ENCODE assay signal across 8 cellular contexts in genomic region chr12:28191690-28192089, GRCh38. TPM values are rescaled to one million over a fixed set of nuclear protein-coding genes. Genes with fewer than 3 reads are reported as not detected.
DNase-seq lines count a peak whose midpoint lies in the region; ATAC-seq and TF ChIP-seq lines count a peak whose summit lies in the region.

No MANE protein-coding gene starts in this region.

- H3K9me3 Mint-ChIP-seq in activated CD4-positive, alpha-beta T cell treated with anti-CD3 and anti-CD28 coated beads, Interleukin-2, amount 10 ng/mL, durations not matched to agents 24 days and 14 days: peaks cover 17% of the 10 kb centered on the region
- H3K9me3 Mint-ChIP-seq in endothelial cell (ENCODE audit: unreplicated experiment): no peaks in the 10 kb centered on the region

- no peak overlapping the region for H4K8ac ChIP-seq in neuronal stem cell (ENCODE audit: low read depth, low read length)

- H2AFZ ChIP-seq in SU-DHL-6 (ENCODE audit: low read depth, low read length, severe bottlenecking) (no peak overlapping the region), neuronal stem cell (ENCODE audit: low read length) (no peak overlapping the region)

- H3K9me2 ChIP-seq in SU-DHL-6 (replicated peaks; ENCODE audit: insufficient read depth, low read length): no peaks in the 10 kb centered on the region

- H3K4me3 Mint-ChIP-seq in activated CD4-positive, alpha-beta T cell treated with anti-CD3 and anti-CD28 coated beads, Interleukin-2, amount 10 ng/mL, durations not matched to agents 24 days and 14 days: peak overlapping the region; percentile 95
- peak overlapping the region; percentile 92 for H3K4me3 Mint-ChIP-seq in endothelial cell (ENCODE audit: unreplicated experiment)

- H3K9me3 ChIP-seq in SU-DHL-6 (ENCODE audit: insufficient read depth, low read length): no peaks in the 10 kb centered on the region
- no peaks in the 10 kb centered on the region for H3K9me3 ChIP-seq in neuronal stem cell (replicated peaks in 1 of 2; ENCODE audit: control insufficient read depth in 2 of 2, insufficient read depth in 1 of 2, low read depth in 1 of 2, low read length in 2 of 2)

- no peak overlapping the region for H2BK120ac ChIP-seq in neuronal stem cell (ENCODE audit: low read depth, low read length)

- H3K14ac ChIP-seq in neuronal stem cell (ENCODE audit: low read length): no peak overlapping the region

- no peak for ATAC-seq in GM21447 (IDR thresholded peaks at IDR 0.05; ENCODE audit: unreplicated experiment)

- no peaks in the 10 kb centered on the region; the same call in 1 of the 2 replicates for H3F3A ChIP-seq in SU-DHL-6 (ENCODE audit: insufficient read depth)

- intact Hi-C loops in activated CD4-positive, alpha-beta T cell treated with anti-CD3 and anti-CD28 coated beads, Interleukin-2, amount 10 ng/mL, durations not matched to agents 24 days and 14 days (cut with micrococcal nuclease): loop anchor here (2.0 to 10.0 kb wide), 4 partner anchors 21 to 371 kb away; partner anchors contain the start of gene PTHLH

- no peaks in the 10 kb centered on the region for H3K27me3 ChIP-seq in SU-DHL-6 (ENCODE audit: low read length)
- no peaks in the 10 kb centered on the region for H3K27me3 ChIP-seq in neuronal stem cell (ENCODE audit: control insufficient read depth in 3 of 3, insufficient read depth in 3 of 3, low read depth in 1 of 3, low read length in 3 of 3)

- H3K36me3 Mint-ChIP-seq in activated CD4-positive, alpha-beta T cell treated with anti-CD3 and anti-CD28 coated beads, Interleukin-2, amount 10 ng/mL, durations not matched to agents 24 days and 14 days (ENCODE audit: low read depth): peaks cover 24% of the 10 kb centered on the region
- peaks cover 12% of the 10 kb centered on the region for H3K36me3 Mint-ChIP-seq in endothelial cell (ENCODE audit: low read depth, unreplicated experiment)

- peaks cover 4% of the 10 kb centered on the region for H3K79me1 ChIP-seq in neuronal stem cell (ENCODE audit: low read depth, low read length)

- no CpG with 5 or more reads among the region's 3 CpGs for WGBS in neuronal stem cell (ENCODE audit: extremely low coverage in 2 of 2, insufficient read length in 2 of 2, insufficient replicate concordance in 1 of 2), 2 donors

- peaks cover 46% of the 10 kb centered on the region for H3K79me2 ChIP-seq in SU-DHL-6 (ENCODE audit: insufficient read depth, low read length)

- no peaks in the 10 kb centered on the region for H3K36me3 ChIP-seq in SU-DHL-6 (ENCODE audit: low read length)
- no peaks in the 10 kb centered on the region for H3K36me3 ChIP-seq in neuronal stem cell (replicated peaks in 1 of 2; ENCODE audit: control insufficient read depth in 2 of 2, insufficient read depth in 2 of 2, low read length in 2 of 2)

- peak overlapping the region; percentile 70 for H3K9ac ChIP-seq in SU-DHL-6 (ENCODE audit: low read length)
- no peak overlapping the region for H3K9ac ChIP-seq in neuronal stem cell (ENCODE audit: low read depth, low read length, poor library complexity)

- peak; percentile 65 for DNase-seq in activated CD4-positive, alpha-beta T cell treated with anti-CD3 and anti-CD28 coated beads, Interleukin-2, amount 10 ng/mL, durations not matched to agents 24 days and 14 days
- no peak for DNase-seq in activated CD4-positive, alpha-beta T cell treated with anti-CD3 and anti-CD28 coated beads for 48 hours
- no peak for DNase-seq in endothelial cell (ENCODE audit: low spot score)
- DNase-seq in neuronal stem cell (ENCODE audit: low spot score): no peak
- DNase-seq in GM20000 (ENCODE audit: low spot score): no peak
- no peak for DNase-seq in NOMO-1 (lab: John Stamatoyannopoulos, UW; ENCODE audit: unreplicated experiment in 2 of 2)

- H3K23ac ChIP-seq in neuronal stem cell (ENCODE audit: low read depth, low read length, poor library complexity): no peak overlapping the region

- H4K20me1 ChIP-seq in SU-DHL-6 (ENCODE audit: low read depth, low read length): no peaks in the 10 kb centered on the region

- no peak overlapping the region for H4K91ac ChIP-seq in neuronal stem cell (ENCODE audit: low read depth, low read length, poor library complexity)

- H3K4me2 ChIP-seq in SU-DHL-6 (ENCODE audit: low read depth, low read length, poor library complexity, severe bottlenecking) (peak overlapping the region; percentile 64), neuronal stem cell (ENCODE audit: insufficient read depth, low read length, poor library complexity, severe bottlenecking) (peak overlapping the region; percentile 70)

- H3K27me3 Mint-ChIP-seq in activated CD4-positive, alpha-beta T cell treated with anti-CD3 and anti-CD28 coated beads, Interleukin-2, amount 10 ng/mL, durations not matched to agents 24 days and 14 days: no peaks in the 10 kb centered on the region
- H3K27me3 Mint-ChIP-seq in endothelial cell (ENCODE audit: unreplicated experiment): peaks cover 5% of the 10 kb centered on the region

- no peak overlapping the region for H2AK5ac ChIP-seq in neuronal stem cell (ENCODE audit: low read depth, low read length)

- H2BK5ac ChIP-seq in neuronal stem cell (ENCODE audit: low read length): no peak overlapping the region

- peaks cover 24% of the 10 kb centered on the region for H3K4me1 Mint-ChIP-seq in activated CD4-positive, alpha-beta T cell treated with anti-CD3 and anti-CD28 coated beads, Interleukin-2, amount 10 ng/mL, durations not matched to agents 24 days and 14 days
- peaks cover 13% of the 10 kb centered on the region for H3K4me1 Mint-ChIP-seq in endothelial cell (ENCODE audit: unreplicated experiment)

- TF ChIP-seq CTCF in SU-DHL-6 (IDR thresholded peaks at IDR 0.05; ENCODE audit: insufficient read depth, low read length, poor library complexity, severe bottlenecking) (no peak), endothelial cell (IDR thresholded peaks at IDR 0.05; ENCODE audit: unreplicated experiment) (no peak), GM20000 (IDR thresholded peaks at IDR 0.05; ENCODE audit: extremely low read depth, missing control alignments) (no peak)

- H3K27ac ChIP-seq in SU-DHL-6 (ENCODE audit: low read depth, low read length): no peak overlapping the region
- no peak overlapping the region for H3K27ac ChIP-seq in neuronal stem cell (replicated peaks; ENCODE audit: low read length)

- peak overlapping the region; percentile 72 for H3K4me3 ChIP-seq in SU-DHL-6 (ENCODE audit: insufficient read depth, low read length, poor library complexity, severe bottlenecking)
- H3K4me3 ChIP-seq in neuronal stem cell (ENCODE audit: low read length in 2 of 2): peak overlapping the region in 1 of 2 donors; percentile 67

- no peak overlapping the region for H2BK12ac ChIP-seq in neuronal stem cell (ENCODE audit: low read length)

- H3K4me1 ChIP-seq in neuronal stem cell (ENCODE audit: control insufficient read depth in 2 of 2, insufficient read depth in 1 of 2, low read depth in 1 of 2, low read length in 2 of 2): peaks cover 0 to 5% of the 10 kb centered on the region in 2 donors

- no peak overlapping the region for H3K4ac ChIP-seq in neuronal stem cell (ENCODE audit: low read length)

- no peak overlapping the region for H3K18ac ChIP-seq in neuronal stem cell (ENCODE audit: low read length)

- H3K27ac Mint-ChIP-seq in activated CD4-positive, alpha-beta T cell treated with anti-CD3 and anti-CD28 coated beads, Interleukin-2, amount 10 ng/mL, durations not matched to agents 24 days and 14 days: peak overlapping the region; percentile 99
- H3K27ac Mint-ChIP-seq in endothelial cell (ENCODE audit: unreplicated experiment): no peak overlapping the region

- H2BK15ac ChIP-seq in neuronal stem cell (ENCODE audit: low read length): no peak overlapping the region

RNA-seq across cellular contexts. Expression of gene CCDC91, which starts 1.4 kb away (rescaled TPM):
- 12.0 and 15.4 TPM in 2 replicates for total RNA-seq in activated CD4-positive, alpha-beta T cell treated with anti-CD3 and anti-CD28 coated beads, Interleukin-2, amount 10 ng/mL, durations not matched to agents 24 days and 14 days
- total RNA-seq in endothelial cell (ENCODE audit: unreplicated experiment): 12.3 TPM
- 30.9 TPM for polyA plus RNA-seq in neuronal stem cell (2013, experiment 1 of 2)
- 35.1 TPM for polyA plus RNA-seq in neuronal stem cell (2013, experiment 2 of 2)
